In genomic region chr5:28648108-28648507, GRCh38 we compare ENCODE assay signal across 16 cellular contexts.
A peak's percentile ranks its signal among the peaks of the same experiment; 100 is the strongest.
DNase-seq lines count a peak whose midpoint lies in the region; ATAC-seq, FAIRE-seq and TF ChIP-seq lines count a peak whose summit lies in the region.
"Had no signal": no experiment of that assay in that cellular context is flagged by ENCODE, and none has a peak within 500 bp of the region (broad histone marks: within the 10 kb centered on the region; RNA-seq: fewer than 3 reads in every experiment).

No MANE protein-coding gene starts in this region.

- no peaks in the 10 kb centered on the region for H3K36me3 ChIP-seq in astrocyte (ENCODE audit: insufficient read depth, low read length)
- H3K36me3 ChIP-seq: SJSA1, suprapubic skin had no signal

- no peaks in the 10 kb centered on the region for H3K27me3 Mint-ChIP-seq in astrocyte (ENCODE audit: low read depth, unreplicated experiment)

- no peaks in the 10 kb centered on the region for H4K20me1 ChIP-seq in astrocyte (ENCODE audit: insufficient read depth, low read length)

- no peaks in the 10 kb centered on the region for H3K4me1 ChIP-seq in astrocyte (ENCODE audit: insufficient read depth, low read length)
- H3K4me1 ChIP-seq: SJSA1, suprapubic skin had no signal

- no peaks in the 10 kb centered on the region for H3K9me3 Mint-ChIP-seq in astrocyte (ENCODE audit: unreplicated experiment)

- H3K27me3 ChIP-seq in astrocyte (ENCODE audit: insufficient read depth, low read length), result no peaks in the 10 kb centered on the region
- H3K27me3 ChIP-seq: body of pancreas, SJSA1, suprapubic skin had no signal

- TF ChIP-seq CTCF in NB4 (IDR thresholded peaks at IDR 0.05; ENCODE audit: low read depth, low read length), result no peak
- TF ChIP-seq CTCF in astrocyte (IDR thresholded peaks at IDR 0.05; ENCODE audit: insufficient read depth, low read depth, low read length), result peak; percentile 36

- ATAC-seq in GM18873 (IDR thresholded peaks at IDR 0.05; ENCODE audit: low FRiP score, unreplicated experiment), result no peak
- ATAC-seq: body of pancreas had no signal

- H3K27ac Mint-ChIP-seq in astrocyte (ENCODE audit: unreplicated experiment), result no peak overlapping the region
- H3K27ac Mint-ChIP-seq: mesothelial cell of epicardium had no signal

- TF ChIP-seq POLR2A in H54 (IDR thresholded peaks at IDR 0.05; ENCODE audit: low read depth, low read length), result no peak
- no peak for TF ChIP-seq POLR2A in NB4 (IDR thresholded peaks at IDR 0.05; ENCODE audit: extremely low read depth, insufficient read length)

- H3K4me2 ChIP-seq in astrocyte (ENCODE audit: low read length), result no peak overlapping the region

- no peak overlapping the region for H3K27ac ChIP-seq in astrocyte (ENCODE audit: low read depth, low read length)
- H3K27ac ChIP-seq: body of pancreas, SJSA1, suprapubic skin had no signal

- H3K9me3 ChIP-seq in astrocyte (ENCODE audit: insufficient read depth, low read depth, low read length), result no peaks in the 10 kb centered on the region
- H3K9me3 ChIP-seq: body of pancreas, SJSA1, suprapubic skin had no signal

- peak; percentile 94 for FAIRE-seq in H54 (lab: Jason Lieb, UNC)
- peak; percentile 45 for FAIRE-seq in astrocyte (lab: Jason Lieb, UNC)

- DNase-seq in H54 (ENCODE audit: insufficient read length, low spot score), result peak; percentile 2
- DNase-seq in NB4 (ENCODE audit: low read depth), result peak; percentile 3
- peak; percentile 26 for DNase-seq in astrocyte (ENCODE audit: low read depth)
- peak; percentile 38 for DNase-seq in myocyte (ENCODE audit: low read depth)
- DNase-seq in iPS-NIHi7 (ENCODE audit: extremely low spot score), result no peak
- DNase-seq in stimulated activated CD4-positive, alpha-beta T cell treated with anti-CD3 and anti-CD28 coated beads, Interleukin-4, amount 100 ng/mL, for 24 hours, result no peak
- DNase-seq in AG08396 (ENCODE audit: low spot score), result no peak
- DNase-seq: activated T-cell treated with anti-CD3 and anti-CD28 coated beads, Interleukin-2, amount 50 U/mL, for 48 hours; body of pancreas; COR-L47; GOT3; KG1 had no signal

- no peaks in the 10 kb centered on the region for H3K4me1 Mint-ChIP-seq in astrocyte (ENCODE audit: low read depth, unreplicated experiment)

- H3K36me3 Mint-ChIP-seq in astrocyte (ENCODE audit: low read depth, unreplicated experiment), result no peaks in the 10 kb centered on the region

- H3K4me3 ChIP-seq in NB4 (ENCODE audit: low read depth, low read length) (no peak overlapping the region), astrocyte (ENCODE audit: insufficient read depth, low read depth, low read length) (no peak overlapping the region)
- H3K4me3 ChIP-seq: body of pancreas, SJSA1, suprapubic skin had no signal

- H2AFZ ChIP-seq in astrocyte (ENCODE audit: low read depth, low read length), result no peak overlapping the region

- no peaks in the 10 kb centered on the region for H3K79me2 ChIP-seq in astrocyte (ENCODE audit: insufficient read depth, low read length)

- H3K9ac ChIP-seq in astrocyte (ENCODE audit: low read length), result no peak overlapping the region

- H3K4me3 Mint-ChIP-seq in astrocyte (ENCODE audit: unreplicated experiment), result no peak overlapping the region
- H3K4me3 Mint-ChIP-seq: mesothelial cell of epicardium had no signal

Comparison
In these comparisons a context has a peak if more than half of its experiments do, and no peak if none do; other contexts are left out.
1. DNase-seq: peak in H54 (single experiment), NB4 (single experiment), astrocyte (single experiment) and myocyte (single experiment); none in iPS-NIHi7 (single experiment), stimulated activated CD4-positive, alpha-beta T cell treated with anti-CD3 and anti-CD28 coated beads, Interleukin-4, amount 100 ng/mL, for 24 hours (single experiment) and AG08396 (single experiment).